In the genomic region with DNA sequence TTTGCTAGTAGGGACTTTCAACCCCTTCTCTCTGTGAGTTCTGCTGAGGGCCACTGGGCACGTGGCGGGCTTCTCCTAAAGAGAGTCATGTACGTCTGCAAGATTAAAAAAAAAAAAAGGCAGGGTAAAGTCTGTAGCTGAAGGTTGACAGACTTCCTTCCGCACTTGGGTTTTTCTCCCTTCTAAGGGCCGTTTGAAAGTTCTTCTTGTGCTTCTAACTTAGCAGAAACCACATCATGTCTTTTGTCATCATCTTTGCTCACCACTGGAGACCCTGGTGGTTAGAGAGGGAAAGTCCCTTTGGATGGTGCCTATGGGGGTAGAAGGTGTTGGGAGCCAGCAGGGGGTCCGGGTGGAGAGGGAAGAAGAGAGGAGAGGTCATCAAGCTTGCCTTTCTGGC, we compare ENCODE assay signal across 11 cellular contexts. TPM values are rescaled to one million over a fixed set of nuclear protein-coding genes. Genes with fewer than 3 reads are reported as not detected.
DNase-seq lines count a peak whose midpoint lies in the region; ATAC-seq and TF ChIP-seq lines count a peak whose summit lies in the region.
"Had no signal": no experiment of that assay in that cellular context is flagged by ENCODE, and none has a peak within 500 bp of the region (broad histone marks: within the 10 kb centered on the region; RNA-seq: fewer than 3 reads in every experiment).

No MANE protein-coding gene starts in this region.

- no peak overlapping the region for H3K4me3 Mint-ChIP-seq in activated CD4-positive, alpha-beta T cell treated with anti-CD3 and anti-CD28 coated beads for 36 hours
- no peak overlapping the region for H3K4me3 Mint-ChIP-seq in endodermal cell

- in situ Hi-C loops in GM13977 (cut with MboI; ENCODE audit: low pct_unique_long_range_greater_than_20kb, low sequenced_read_pairs, unreplicated experiment): no loop called here

- peaks cover 90% of the 10 kb centered on the region for H3K4me1 Mint-ChIP-seq in activated CD4-positive, alpha-beta T cell treated with anti-CD3 and anti-CD28 coated beads for 36 hours
- H3K4me1 Mint-ChIP-seq in endodermal cell: peaks cover 2% of the 10 kb centered on the region

- POLR2A ChIA-PET in GM10248 (lab: Yijun Ruan, JAX): interaction anchor here (0.7 kb wide), 1 partner anchor 64 kb away, joined by 3 read pairs; no protein-coding TSS in a partner anchor
- POLR2A ChIA-PET in activated CD4-positive, alpha-beta T cell treated with anti-CD3 and anti-CD28 coated beads for 36 hours (lab: Charles Lee): interaction anchor here (0.9 to 1.6 kb wide), 2 partner anchors 9 to 19 kb away, joined by 4 to 8 read pairs; no protein-coding TSS in a partner anchor

- WGBS in endodermal cell (ENCODE audit: insufficient coverage in 1 of 2, insufficient read length in 1 of 2), 2 experiments: 90 to 100% methylated on average over 2 to 6 of the region's 6 CpGs

- peak; percentile 48 for ATAC-seq in HG02885 (IDR thresholded peaks at IDR 0.05; ENCODE audit: poor library complexity, unreplicated experiment)
- peak; percentile 59 for ATAC-seq in activated CD4-positive, alpha-beta T cell treated with anti-CD3 and anti-CD28 coated beads for 36 hours

- H3K36me3 ChIP-seq in endodermal cell (ENCODE audit: control insufficient read depth, insufficient read depth, low read length): no peaks in the 10 kb centered on the region

- H3K27me3 Mint-ChIP-seq in activated CD4-positive, alpha-beta T cell treated with anti-CD3 and anti-CD28 coated beads for 36 hours: peaks cover 10% of the 10 kb centered on the region
- peaks cover 4% of the 10 kb centered on the region for H3K27me3 Mint-ChIP-seq in endodermal cell (ENCODE audit: insufficient read depth)

- peak overlapping the region; percentile 35 for H3K27ac Mint-ChIP-seq in activated CD4-positive, alpha-beta T cell treated with anti-CD3 and anti-CD28 coated beads for 36 hours
- no peak overlapping the region for H3K27ac Mint-ChIP-seq in endodermal cell

- no peak overlapping the region for H3K9ac ChIP-seq in endodermal cell (ENCODE audit: extremely low read depth, low read length, poor library complexity, severe bottlenecking)

- no peak overlapping the region for H3K4me3 ChIP-seq in endodermal cell (ENCODE audit: low read length)
- H3K4me3 ChIP-seq: smooth muscle cell had no signal

- DNase-seq in GM10248 (ENCODE audit: extremely low spot score) (peak; percentile 36), endodermal cell (no peak), NCI-H2107 (lab: John Stamatoyannopoulos, UW) (no peak), GM13977 (ENCODE audit: low spot score) (no peak), DMS153 treated with DMSO at 0.1 percent for 48 hours (lab: John Stamatoyannopoulos, UW; ENCODE audit: unreplicated experiment) (no peak), NCI-H1092 (lab: John Stamatoyannopoulos, UW) (no peak)
- DNase-seq in activated CD4-positive, alpha-beta T cell treated with anti-CD3 and anti-CD28 coated beads for 36 hours: peak; percentile 69
- DNase-seq: caudate nucleus had no signal

- H3K27ac ChIP-seq in endodermal cell (ENCODE audit: low read depth, low read length): no peak overlapping the region
- H3K27ac ChIP-seq: RWPE1 had no signal

- no peaks in the 10 kb centered on the region for H3K27me3 ChIP-seq in endodermal cell (ENCODE audit: control insufficient read depth, insufficient read depth, low read length, poor library complexity, severe bottlenecking)

- no peaks in the 10 kb centered on the region for H3K9me3 ChIP-seq in endodermal cell (ENCODE audit: control insufficient read depth, low read length)

- intact Hi-C loops in activated CD4-positive, alpha-beta T cell treated with anti-CD3 and anti-CD28 coated beads for 36 hours (cut with DNase I, micrococcal nuclease): loop anchor here in 1 of 2 experiments (1.0 kb wide), 1 partner anchor 9 kb away; no protein-coding TSS in a partner anchor

- TF ChIP-seq CTCF in GM10248 (IDR thresholded peaks at IDR 0.05; ENCODE audit: control extremely low read depth, extremely low read depth, low read depth, missing control alignments) (no peak), endodermal cell (conservative IDR thresholded peaks at IDR 0.05) (peak; percentile 32), GM13977 (IDR thresholded peaks at IDR 0.05; ENCODE audit: extremely low read depth, insufficient read depth, missing control alignments) (no peak)

- H3K36me3 Mint-ChIP-seq in activated CD4-positive, alpha-beta T cell treated with anti-CD3 and anti-CD28 coated beads for 36 hours (ENCODE audit: low read depth): no peaks in the 10 kb centered on the region
- no peaks in the 10 kb centered on the region for H3K36me3 Mint-ChIP-seq in endodermal cell (ENCODE audit: low read depth)

- CTCF ChIA-PET in GM10248 (lab: Yijun Ruan, JAX): interaction anchor here (1.0 to 2.2 kb wide), 6 partner anchors 12 to 686 kb away, joined by 3 to 8 read pairs (median 4); no protein-coding TSS in a partner anchor
- CTCF ChIA-PET in activated CD4-positive, alpha-beta T cell treated with anti-CD3 and anti-CD28 coated beads for 36 hours (lab: Charles Lee): interaction anchor here (0.7 to 2.0 kb wide), 16 partner anchors 12 to 685 kb away, joined by 3 to 6 read pairs (median 4); no protein-coding TSS in a partner anchor

- no peaks in the 10 kb centered on the region for H3K9me3 Mint-ChIP-seq in activated CD4-positive, alpha-beta T cell treated with anti-CD3 and anti-CD28 coated beads for 36 hours (ENCODE audit: low read depth)
- H3K9me3 Mint-ChIP-seq in endodermal cell: no peaks in the 10 kb centered on the region

- no peaks in the 10 kb centered on the region for H3K4me1 ChIP-seq in endodermal cell (ENCODE audit: control insufficient read depth, insufficient read depth, low read length)

RNA-seq across cellular contexts. Expression of gene PRDM1, which starts 31.4 kb away (rescaled TPM):
- total RNA-seq in activated CD4-positive, alpha-beta T cell treated with anti-CD3 and anti-CD28 coated beads for 36 hours: 10 to 100 TPM; 20.1 to 35.6 TPM
- 10 to 100 TPM; 54.0 to 74.3 TPM for total RNA-seq in endodermal cell
- polyA plus RNA-seq in endodermal cell (2013, experiment 1 of 2): 6.9 TPM
- 8.0 TPM for polyA plus RNA-seq in endodermal cell (2013, experiment 2 of 2)

Comparison
In these comparisons a context has a peak if more than half of its experiments do, and no peak if none do; other contexts are left out.
1. DNase-seq: peak in GM10248 (single experiment) and activated CD4-positive, alpha-beta T cell treated with anti-CD3 and anti-CD28 coated beads for 36 hours (single experiment); none in endodermal cell (single experiment), NCI-H2107 (single experiment), GM13977 (single experiment), DMS153 treated with DMSO at 0.1 percent for 48 hours (single experiment) and NCI-H1092 (single experiment).